In genomic region chr21:38242036-38242435, GRCh38 we compare ENCODE assay signal across 28 cellular contexts. TPM values are rescaled to one million over a fixed set of nuclear protein-coding genes. Genes with fewer than 3 reads are reported as not detected.
A peak's percentile ranks its signal among the peaks of the same experiment; 100 is the strongest.
DNase-seq lines count a peak whose midpoint lies in the region; ATAC-seq and TF ChIP-seq lines count a peak whose summit lies in the region.
"Had no signal": no experiment of that assay in that cellular context is flagged by ENCODE, and none has a peak within 500 bp of the region (broad histone marks: within the 10 kb centered on the region; RNA-seq: fewer than 3 reads in every experiment).

No MANE protein-coding gene starts in this region.

- H3K9me3 ChIP-seq in osteoblast (ENCODE audit: low read depth, low read length) (no peaks in the 10 kb centered on the region), Karpas-422 (ENCODE audit: low read length) (no peaks in the 10 kb centered on the region)
- H3K9me3 ChIP-seq: colonic mucosa, testis had no signal

- DNase-seq in CD1c-positive myeloid dendritic cell (ENCODE audit: extremely low spot score) (peak; percentile 59), M059J (ENCODE audit: low read depth) (peak; percentile 64), coronary artery (ENCODE audit: low spot score) (no peak), osteoblast (ENCODE audit: insufficient read length, low spot score, missing footprints) (no peak), Karpas-422 (no peak)
- DNase-seq in activated naive CD4-positive, alpha-beta T cell treated with anti-CD3 and anti-CD28 coated beads, Interleukin-2, amount 10 ng/mL, durations not matched to agents 7 days and 5 days: no peak
- DNase-seq: activated CD4-positive, CD25-positive, alpha-beta regulatory T cell treated with anti-CD3 and anti-CD28 coated beads, Interleukin-2, amount 50 U/mL, for 72 hours; activated T-cell treated with anti-CD3 and anti-CD28 coated beads, Interleukin-2, amount 50 U/mL, for 72 hours; CD4-positive, alpha-beta memory T cell; colonic mucosa; DMS153; GF-D8; KBM-7; NCI-H1048; NCI-H1930; NCI-H510A; NK-92 treated with Interleukin-12 subunit alpha and Interleukin-12 subunit beta, amount 100 ng/mL, for 24 hours; stimulated activated CD4-positive, alpha-beta T cell treated with anti-CD3 and anti-CD28 coated beads, Interleukin-1b, Interleukin-23, amount 100 ng/mL, for 48 hours; T1000; testis had no signal

- H4K20me1 ChIP-seq in osteoblast (ENCODE audit: insufficient read depth, low read length) (no peaks in the 10 kb centered on the region), Karpas-422 (ENCODE audit: insufficient read depth, low read depth, low read length) (no peaks in the 10 kb centered on the region)

- no peak for ATAC-seq in GM18873 (IDR thresholded peaks at IDR 0.05; ENCODE audit: low FRiP score, unreplicated experiment)
- no peak for ATAC-seq in GM19324 (IDR thresholded peaks at IDR 0.05; ENCODE audit: low FRiP score, unreplicated experiment)
- ATAC-seq: activated naive CD4-positive, alpha-beta T cell treated with anti-CD3 and anti-CD28 coated beads, Interleukin-2, amount 50 U/mL, for 72 hours; activated T-cell treated with anti-CD3 and anti-CD28 coated beads, Interleukin-2, amount 50 U/mL, for 72 hours; Panc1; sciatic nerve; stimulated activated memory B cell treated with anti-CD40 and anti-IgM and Interleukin-4, amounts not matched to agents 10 μg/mL and 1 μg/mL and 100 μg/mL, for 72 hours had no signal

- peaks cover 5% of the 10 kb centered on the region for H3K9me3 Mint-ChIP-seq in activated naive CD4-positive, alpha-beta T cell treated with anti-CD3 and anti-CD28 coated beads, Interleukin-2, amount 10 ng/mL, durations not matched to agents 7 days and 5 days

- no peaks in the 10 kb centered on the region for H3K9me2 ChIP-seq in Karpas-422 (replicated peaks; ENCODE audit: insufficient read depth, low read length)

- H3K36me3 ChIP-seq in osteoblast (ENCODE audit: insufficient read depth, low read length) (no peaks in the 10 kb centered on the region), Karpas-422 (ENCODE audit: insufficient read depth, low read length) (no peaks in the 10 kb centered on the region)
- H3K36me3 ChIP-seq: colonic mucosa had no signal

- no peak overlapping the region for H3K4me3 ChIP-seq in coronary artery
- H3K4me3 ChIP-seq in osteoblast (ENCODE audit: insufficient read depth, low read length): no peak overlapping the region
- H3K4me3 ChIP-seq in Karpas-422 (ENCODE audit: low read length): no peak overlapping the region
- H3K4me3 ChIP-seq: colonic mucosa, hepatocyte, lung, testis had no signal

- no peaks in the 10 kb centered on the region for H3K79me2 ChIP-seq in osteoblast (ENCODE audit: insufficient read depth, low read length)
- no peaks in the 10 kb centered on the region for H3K79me2 ChIP-seq in Karpas-422 (ENCODE audit: low read length)
- H3K79me2 ChIP-seq: hepatocyte had no signal

- H3K4me2 ChIP-seq in osteoblast (ENCODE audit: insufficient read depth, low read length): no peak overlapping the region
- H3K4me2 ChIP-seq in Karpas-422 (ENCODE audit: low read depth, low read length, poor library complexity, severe bottlenecking): no peak overlapping the region
- H3K4me2 ChIP-seq: hepatocyte had no signal

- H3K4me1 Mint-ChIP-seq in activated naive CD4-positive, alpha-beta T cell treated with anti-CD3 and anti-CD28 coated beads, Interleukin-2, amount 10 ng/mL, durations not matched to agents 7 days and 5 days: peaks cover 30% of the 10 kb centered on the region
- H3K4me1 Mint-ChIP-seq: stimulated activated memory B cell treated with anti-CD40 and anti-IgM and Interleukin-4, amounts not matched to agents 10 μg/mL and 1 μg/mL and 100 μg/mL, for 72 hours had no signal

- H3K27me3 ChIP-seq in osteoblast (ENCODE audit: insufficient read depth, low read length) (no peaks in the 10 kb centered on the region), Karpas-422 (ENCODE audit: low read length) (no peaks in the 10 kb centered on the region)
- H3K27me3 ChIP-seq: colonic mucosa, hepatocyte, testis had no signal

- peaks cover 11% of the 10 kb centered on the region for H3K27me3 Mint-ChIP-seq in activated naive CD4-positive, alpha-beta T cell treated with anti-CD3 and anti-CD28 coated beads, Interleukin-2, amount 10 ng/mL, durations not matched to agents 7 days and 5 days

- H3K27ac ChIP-seq in coronary artery (peak overlapping the region; percentile 51 to 82), osteoblast (ENCODE audit: low read depth, low read length) (peak overlapping the region; percentile 77), Karpas-422 (ENCODE audit: low read length) (no peak overlapping the region)
- H3K27ac ChIP-seq: colonic mucosa, hepatocyte had no signal

- H3K4me1 ChIP-seq in osteoblast (ENCODE audit: insufficient read depth, low read length) (peaks cover 35% of the 10 kb centered on the region), Karpas-422 (ENCODE audit: low read length) (no peaks in the 10 kb centered on the region)
- H3K4me1 ChIP-seq: colonic mucosa, testis had no signal

- TF ChIP-seq CTCF in coronary artery (IDR thresholded peaks at IDR 0.05): no peak
- TF ChIP-seq CTCF in osteoblast (IDR thresholded peaks at IDR 0.05; ENCODE audit: extremely low read depth, low read depth, low read length): no peak

- H3K9ac ChIP-seq in Karpas-422 (ENCODE audit: low read length): no peak overlapping the region

- H2AFZ ChIP-seq in osteoblast (ENCODE audit: low read length): no peak overlapping the region
- no peak overlapping the region for H2AFZ ChIP-seq in Karpas-422 (ENCODE audit: low read length)
- H2AFZ ChIP-seq: hepatocyte had no signal

- peaks cover 2% of the 10 kb centered on the region for H3K36me3 Mint-ChIP-seq in activated naive CD4-positive, alpha-beta T cell treated with anti-CD3 and anti-CD28 coated beads, Interleukin-2, amount 10 ng/mL, durations not matched to agents 7 days and 5 days
- H3K36me3 Mint-ChIP-seq: CD4-positive, alpha-beta memory T cell; stimulated activated memory B cell treated with anti-CD40 and anti-IgM and Interleukin-4, amounts not matched to agents 10 μg/mL and 1 μg/mL and 100 μg/mL, for 72 hours had no signal

- H3K27ac Mint-ChIP-seq in activated naive CD4-positive, alpha-beta T cell treated with anti-CD3 and anti-CD28 coated beads, Interleukin-2, amount 10 ng/mL, durations not matched to agents 7 days and 5 days: no peak overlapping the region
- H3K27ac Mint-ChIP-seq: activated naive CD4-positive, alpha-beta T cell treated with anti-CD3 and anti-CD28 coated beads, Interleukin-2, amount 50 U/mL, for 72 hours; activated T-cell treated with anti-CD3 and anti-CD28 coated beads, Interleukin-2, amount 50 U/mL, for 72 hours; stimulated activated memory B cell treated with anti-CD40 and anti-IgM and Interleukin-4, amounts not matched to agents 10 μg/mL and 1 μg/mL and 100 μg/mL, for 72 hours had no signal

- H3K4me3 Mint-ChIP-seq in activated naive CD4-positive, alpha-beta T cell treated with anti-CD3 and anti-CD28 coated beads, Interleukin-2, amount 10 ng/mL, durations not matched to agents 7 days and 5 days: no peak overlapping the region
- H3K4me3 Mint-ChIP-seq: activated T-cell treated with anti-CD3 and anti-CD28 coated beads, Interleukin-2, amount 50 U/mL, for 72 hours; CD4-positive, alpha-beta memory T cell; stimulated activated memory B cell treated with anti-CD40 and anti-IgM and Interleukin-4, amounts not matched to agents 10 μg/mL and 1 μg/mL and 100 μg/mL, for 72 hours had no signal

- CTCF ChIA-PET in activated naive CD4-positive, alpha-beta T cell treated with anti-CD3 and anti-CD28 coated beads, Interleukin-2, amount 10 ng/mL, durations not matched to agents 7 days and 5 days (lab: Charles Lee): interaction anchor here (0.6 to 1.1 kb wide), 2 partner anchors 64 to 110 kb away, joined by 3 to 4 read pairs; no protein-coding TSS in a partner anchor

RNA-seq across cellular contexts. Expression of gene KCNJ15, which starts 14.8 kb away (rescaled TPM):
- total RNA-seq in M059J (2014; rRNA removed; shearing (Covaris generic)): 0.22 and 1.5 TPM in 2 replicates
- 10.0 and 10.1 TPM in 2 replicates for total RNA-seq in osteoblast
- total RNA-seq in Karpas-422 (2014; rRNA removed; shearing (Covaris generic); ENCODE audit: low replicate concordance): not detected in 2 replicates

Comparison
In these comparisons a context has a peak if more than half of its experiments do, and no peak if none do; other contexts are left out.
1. DNase-seq: peak in CD1c-positive myeloid dendritic cell (single experiment) and M059J (single experiment); none in coronary artery (single experiment), osteoblast (single experiment), activated naive CD4-positive, alpha-beta T cell treated with anti-CD3 and anti-CD28 coated beads, Interleukin-2, amount 10 ng/mL, durations not matched to agents 7 days and 5 days (single experiment) and Karpas-422 (single experiment).